Comparison of ENCODE assay signal across 1 cellular context in genomic region chr11:124778281-124778680, GRCh38.
TF ChIP-seq lines count a peak whose summit lies in the region.

No MANE protein-coding gene starts in this region.

TF ChIP-seq in A549, 52 proteins besides CTCF, POLR2A, EP300 and RAD21:
- TF ChIP-seq HOXA7 (CRISPR knock-in tag; IDR thresholded peaks at IDR 0.05) = no peak
TF ChIP-seq in A549: peak in this region for 0.
